8 cellular contexts compared by ENCODE assay signal in the genomic region with DNA sequence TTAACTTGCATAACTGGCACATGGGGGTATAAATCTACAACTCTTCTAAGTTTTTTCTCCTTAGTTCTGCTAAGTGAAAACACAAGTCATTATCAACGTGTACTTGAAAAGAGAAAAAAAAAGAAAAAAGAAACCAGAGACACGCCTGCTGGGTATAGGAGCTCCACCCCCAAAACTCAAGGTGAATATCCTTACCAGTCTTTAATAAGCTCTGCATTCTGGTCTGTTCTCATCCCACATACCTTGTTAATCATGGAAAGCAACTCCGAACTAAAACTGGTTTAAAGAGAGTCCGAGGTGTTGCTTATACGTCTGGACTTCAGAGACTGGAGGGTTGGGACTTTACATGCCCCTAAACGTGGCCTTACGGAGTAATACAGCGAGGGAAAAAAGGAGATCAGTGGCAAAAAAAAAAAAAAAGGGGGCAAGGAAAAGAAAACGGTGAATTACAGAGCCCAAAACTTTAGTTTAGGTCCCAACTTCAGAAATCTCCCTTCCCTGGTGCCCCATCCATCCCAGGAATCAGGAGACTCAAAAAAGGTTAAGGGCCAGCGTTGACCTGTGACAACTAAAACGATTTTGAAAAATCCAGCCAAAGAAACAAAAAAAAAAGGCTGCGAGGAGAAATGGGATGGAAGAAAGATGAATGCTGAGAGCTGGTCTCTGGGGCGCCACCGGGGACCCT. TPM values are rescaled to one million over a fixed set of nuclear protein-coding genes. Genes with fewer than 3 reads are reported as not detected.
DNase-seq lines count a peak whose midpoint lies in the region; ATAC-seq and TF ChIP-seq lines count a peak whose summit lies in the region.

No MANE protein-coding gene starts in this region.

- H3K4me2 ChIP-seq in DND-41 (ENCODE audit: insufficient read depth, low read length) = peak overlapping the region; percentile 64

- H3K79me2 ChIP-seq in DND-41 (ENCODE audit: insufficient read depth, low read length) = peaks cover 68% of the 10 kb centered on the region

- WGBS in esophagus, 2 donors = 1% methylated on average over 14 of the region's 14 CpGs

- H3K4me3 ChIP-seq in DND-41 (ENCODE audit: low read depth in 1 of 2, low read length in 2 of 2) (peak overlapping the region; percentile 90 to 95), MG63 (peak overlapping the region; percentile 56), esophagus (ENCODE audit: low read depth in 1 of 2, low read length in 2 of 2) (peak overlapping the region; percentile 78 to 86), neuron (ENCODE audit: low read length) (peak overlapping the region; percentile 98)

- peaks cover 15% of the 10 kb centered on the region for H4K20me1 ChIP-seq in DND-41 (ENCODE audit: insufficient read depth, low read length)

- peak overlapping the region; percentile 90 for H3K9ac ChIP-seq in DND-41 (ENCODE audit: low read depth, low read length)

- DNase-seq in DND-41 (peak; percentile 43), MG63 (no peak), SHP77 (lab: John Stamatoyannopoulos, UW) (no peak), NCI-H187 (lab: John Stamatoyannopoulos, UW) (no peak)

- H3K4me1 ChIP-seq in DND-41 (ENCODE audit: insufficient read depth, low read length) = peaks cover 41% of the 10 kb centered on the region
- no peaks in the 10 kb centered on the region for H3K4me1 ChIP-seq in esophagus (ENCODE audit: control insufficient read depth in 2 of 2, insufficient read depth in 2 of 2, low read length in 1 of 2)
- peaks cover 9% of the 10 kb centered on the region for H3K4me1 ChIP-seq in neuron (ENCODE audit: insufficient read depth, low read length)

- H2AFZ ChIP-seq in DND-41 (ENCODE audit: low read depth, low read length) (peak overlapping the region; percentile 77), neuron (ENCODE audit: low read depth, low read length) (peak overlapping the region; percentile 56)

- peak overlapping the region; percentile 84 for H3K27ac ChIP-seq in DND-41 (ENCODE audit: low read length)
- H3K27ac ChIP-seq in VCaP = peak overlapping the region; percentile 97
- peak overlapping the region; percentile 96 to 100 for H3K27ac ChIP-seq in esophagus (ENCODE audit: low read depth in 2 of 2, low read length in 1 of 2)

- peaks cover 21% of the 10 kb centered on the region for H3K36me3 ChIP-seq in DND-41 (ENCODE audit: insufficient read depth, low read length)
- peaks cover 46% of the 10 kb centered on the region for H3K36me3 ChIP-seq in MG63
- H3K36me3 ChIP-seq in esophagus (ENCODE audit: control insufficient read depth in 2 of 2, insufficient read depth in 2 of 2, low read length in 1 of 2) = no peaks in the 10 kb centered on the region
- peaks cover 6% of the 10 kb centered on the region for H3K36me3 ChIP-seq in neuron (ENCODE audit: insufficient read depth, low read length)

- no peaks in the 10 kb centered on the region for H3K9me3 ChIP-seq in DND-41 (ENCODE audit: insufficient read depth, low read length, severe bottlenecking)
- peaks cover 3% of the 10 kb centered on the region; the same call in 1 of the 2 replicates for H3K9me3 ChIP-seq in MG63
- H3K9me3 ChIP-seq in esophagus (ENCODE audit: control insufficient read depth in 2 of 2, insufficient read depth in 1 of 2, low read depth in 1 of 2, low read length in 1 of 2) = no peaks in the 10 kb centered on the region
- no peaks in the 10 kb centered on the region for H3K9me3 ChIP-seq in neuron (ENCODE audit: low read length)

- H3K27me3 ChIP-seq in DND-41 (ENCODE audit: insufficient read depth, low read length, poor library complexity) = no peaks in the 10 kb centered on the region
- H3K27me3 ChIP-seq in MG63 = no peaks in the 10 kb centered on the region
- H3K27me3 ChIP-seq in esophagus (ENCODE audit: control insufficient read depth in 1 of 2, insufficient read depth in 2 of 2, low read length in 2 of 2) = no peaks in the 10 kb centered on the region
- H3K27me3 ChIP-seq in neuron (ENCODE audit: insufficient read depth, low read length) = no peaks in the 10 kb centered on the region

- TF ChIP-seq CTCF in DND-41 (IDR thresholded peaks at IDR 0.05; ENCODE audit: borderline replicate concordance, extremely low read depth, low read length, poor library complexity, severe bottlenecking) = no peak
- TF ChIP-seq CTCF in VCaP (conservative IDR thresholded peaks at IDR 0.05) = no peak

- no peak for ATAC-seq in DND-41 (ENCODE audit: insufficient read depth, low read depth)
- ATAC-seq in GM21381 (IDR thresholded peaks at IDR 0.05; ENCODE audit: unreplicated experiment) = peak; percentile 17

RNA-seq across cellular contexts. Expression of a gene that starts 1.0 kb away (rescaled TPM):
- total RNA-seq in MG63 (2014; rRNA removed; shearing (Covaris generic); ENCODE audit: low replicate concordance) = 40.0 and 104 TPM in 2 replicates
- polyA plus RNA-seq in esophagus = 10 to 100 TPM; 23.2 to 29.0 TPM
